In genomic region chr17:56011406-56012131, GRCh38 we compare ENCODE assay signal across 24 cellular contexts.
"Had no signal": no experiment of that assay in that cellular context is flagged by ENCODE, and none has a peak within 500 bp of the region (broad histone marks: within the 10 kb centered on the region; RNA-seq: fewer than 3 reads in every experiment).

No MANE protein-coding gene starts in this region.

- H3K9me3 ChIP-seq: adrenal gland, thoracic aorta had no signal

- H3K4me1 Mint-ChIP-seq: activated B cell treated with CpG ODN at 0.5 μM for 24 hours, natural killer cell had no signal

- H3K9ac ChIP-seq: neural progenitor cell had no signal

- H3K4me3 ChIP-seq: adrenal gland, body of pancreas, left ventricle myocardium inferior, lung, neural progenitor cell, spleen, thoracic aorta had no signal

- H3K36me3 Mint-ChIP-seq: activated CD4-positive, alpha-beta memory T cell treated with anti-CD3 and anti-CD28 coated beads for 36 hours; natural killer cell; neural progenitor cell had no signal

- ATAC-seq: body of pancreas, natural killer cell, right cardiac atrium had no signal

- H3K27me3 ChIP-seq: adrenal gland, body of pancreas, neural progenitor cell, spleen had no signal

- H3K27me3 Mint-ChIP-seq: activated B cell treated with CpG ODN at 0.5 μM for 24 hours; activated CD4-positive, alpha-beta memory T cell treated with anti-CD3 and anti-CD28 coated beads for 36 hours had no signal

- H3K27ac Mint-ChIP-seq: activated B cell treated with CpG ODN at 0.5 μM for 24 hours; activated CD4-positive, alpha-beta memory T cell treated with anti-CD3 and anti-CD28 coated beads for 36 hours; natural killer cell; neural progenitor cell; T-helper 2 cell treated with Interferon-gamma antibody and Interleukin-4, amounts not matched to agents 5 μg/mL and 100 μg/mL, for 36 hours had no signal

- H3K4me3 Mint-ChIP-seq: activated B cell treated with CpG ODN at 0.5 μM for 24 hours; activated CD4-positive, alpha-beta memory T cell treated with anti-CD3 and anti-CD28 coated beads for 36 hours; natural killer cell; neural progenitor cell; T-helper 2 cell treated with Interferon-gamma antibody and Interleukin-4, amounts not matched to agents 5 μg/mL and 100 μg/mL, for 36 hours had no signal

- H3K4me1 ChIP-seq: adrenal gland, body of pancreas, left ventricle myocardium inferior had no signal

- DNase-seq: activated B cell treated with CpG ODN at 0.5 μM for 24 hours; activated CD4-positive, alpha-beta memory T cell treated with anti-CD3 and anti-CD28 coated beads for 36 hours; activated gamma-delta T cell treated with Interleukin-2 at 50 U/mL for 16 hours; adrenal gland; aorta; body of pancreas; dermis blood vessel endothelial cell; effector CD8-positive, alpha-beta T cell; glutamatergic neuron; left ventricle myocardium inferior; mesendoderm; natural killer cell; posterior cingulate gyrus; right cardiac atrium; spleen; stimulated activated CD4-positive, alpha-beta T cell treated with anti-CD3 and anti-CD28 coated beads, Interleukin-4, amount 100 ng/mL, for 4 hours; stimulated activated naive CD4-positive, alpha-beta T cell; T-helper 1 cell; trophoblast cell had no signal

- H3K36me3 ChIP-seq: adrenal gland, left ventricle myocardium inferior, neural progenitor cell, spleen, thoracic aorta had no signal

- H3K27ac ChIP-seq: adrenal gland, body of pancreas, epithelial cell of prostate, left ventricle myocardium inferior, neural progenitor cell, spleen, thoracic aorta had no signal
